ENCODE assay signal across 18 cellular contexts in the genomic region with DNA sequence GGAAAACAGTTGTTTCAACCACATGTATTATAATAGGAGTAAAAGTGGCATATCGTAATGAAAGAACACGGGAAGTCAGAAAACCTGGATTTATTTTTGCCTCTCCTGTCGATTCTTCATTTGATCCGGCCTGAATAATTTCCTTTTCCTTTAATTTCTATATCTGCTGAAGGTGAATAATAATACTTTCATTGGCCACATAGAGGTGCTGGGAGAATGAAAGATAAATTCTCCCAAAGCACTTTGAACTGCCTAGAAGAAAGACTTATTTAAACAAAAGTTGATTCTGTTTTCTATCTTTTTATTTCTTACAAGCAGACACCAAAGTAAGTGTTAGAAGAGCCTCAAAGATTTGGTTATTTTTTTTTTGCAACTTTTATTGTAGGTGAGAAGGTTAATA.
DNase-seq lines count a peak whose midpoint lies in the region; ATAC-seq and TF ChIP-seq lines count a peak whose summit lies in the region.
"Had no signal": no experiment of that assay in that cellular context is flagged by ENCODE, and none has a peak within 500 bp of the region (broad histone marks: within the 10 kb centered on the region; RNA-seq: fewer than 3 reads in every experiment).

No MANE protein-coding gene starts in this region.

- H3K4me2 ChIP-seq in PC-9 = no peak overlapping the region

- H3K27me3 ChIP-seq in colonic mucosa = no peaks in the 10 kb centered on the region
- no peaks in the 10 kb centered on the region for H3K27me3 ChIP-seq in right lobe of liver
- no peaks in the 10 kb centered on the region for H3K27me3 ChIP-seq in subcutaneous abdominal adipose tissue (ENCODE audit: control insufficient read depth in 5 of 5, insufficient read depth in 4 of 5, low read length in 5 of 5)
- H3K27me3 ChIP-seq in PC-9 (ENCODE audit: insufficient read depth, low read depth) = no peaks in the 10 kb centered on the region

- H3K9me3 ChIP-seq in colonic mucosa (no peaks in the 10 kb centered on the region), right lobe of liver (no peaks in the 10 kb centered on the region), subcutaneous abdominal adipose tissue (ENCODE audit: control insufficient read depth in 5 of 5, low read length in 5 of 5) (no peaks in the 10 kb centered on the region), PC-9 (ENCODE audit: insufficient read depth, low read depth) (peaks cover 6% of the 10 kb centered on the region; the same call in 1 of the 2 replicates)

- ATAC-seq in right lobe of liver = peak; percentile 50 to 76 (median 63)
- ATAC-seq: naive thymus-derived CD8-positive, alpha-beta T cell; sciatic nerve had no signal

- 51% methylated on average over 4 of the region's 4 CpGs for WGBS in right lobe of liver (ENCODE audit: insufficient coverage, low coverage, low lambda C conversion rate, missing lambda C conversion rate)

- no peak for TF ChIP-seq POLR2A in right lobe of liver (IDR thresholded peaks at IDR 0.05)

- TF ChIP-seq CTCF in colonic mucosa (IDR thresholded peaks at IDR 0.05) (no peak), right lobe of liver (IDR thresholded peaks at IDR 0.05) (peak; percentile 19 to 39 (median 28)), PC-9 (conservative IDR thresholded peaks at IDR 0.05) (no peak)

- BruUV-seq in PC-9 (replicated peaks; lab: Mats Ljungman, UMichigan) = no TSS peak

- POLR2A ChIA-PET in PC-9 (lab: Charles Lee; ENCODE audit: unreplicated experiment) = no interaction called here

- H3F3A ChIP-seq in PC-9 (ENCODE audit: insufficient read depth, low read depth) = 0 out of 2 replicates have a peak, but pooled peaks cover 4% of the 10 kb centered on the region

- CTCF ChIA-PET in PC-9 (lab: Charles Lee) = no interaction called here

- DNase-seq in OCI-M1 (lab: John Stamatoyannopoulos, UW) (peak; percentile 18), colonic mucosa (no peak), right lobe of liver (no peak), PC-9 (no peak), D341Med (ENCODE audit: low spot score) (no peak), A172 (ENCODE audit: low spot score) (no peak)
- no peak for DNase-seq in stimulated activated CD4-positive, alpha-beta T cell treated with anti-CD3 and anti-CD28 coated beads, Interleukin-4, amount 100 ng/mL, for 4 hours
- DNase-seq: activated CD4-positive, alpha-beta T cell treated with anti-CD3 and anti-CD28 coated beads, Interleukin-2, amount 10 ng/mL, durations not matched to agents 24 days and 14 days; DMS79; effector CD4-positive, alpha-beta T cell; KG1; kidney; naive thymus-derived CD8-positive, alpha-beta T cell; NCI-H1930; NCI-H226 had no signal

- no peak overlapping the region for H2AFZ ChIP-seq in PC-9
- H2AFZ ChIP-seq: parathyroid adenoma had no signal

- H3K27ac ChIP-seq in colonic mucosa (peak overlapping the region; percentile 37), right lobe of liver (no peak overlapping the region), subcutaneous abdominal adipose tissue (ENCODE audit: low read depth, low read length) (peak overlapping the region; percentile 19), PC-9 (no peak overlapping the region; the same call in 1 of the 2 replicates)
- H3K27ac ChIP-seq: parathyroid adenoma had no signal

- no peaks in the 10 kb centered on the region for H3K9me2 ChIP-seq in PC-9 (ENCODE audit: insufficient read depth)

- H3K36me3 ChIP-seq in colonic mucosa (no peaks in the 10 kb centered on the region), right lobe of liver (no peaks in the 10 kb centered on the region), subcutaneous abdominal adipose tissue (ENCODE audit: control insufficient read depth in 5 of 5, insufficient read depth in 5 of 5, low read length in 5 of 5) (no peaks in the 10 kb centered on the region), PC-9 (ENCODE audit: low read depth) (no peaks in the 10 kb centered on the region)

- H3K9ac ChIP-seq in colonic mucosa (ENCODE audit: low read depth in 2 of 2, low read length in 2 of 2) (no peak overlapping the region), subcutaneous abdominal adipose tissue (ENCODE audit: low read length in 5 of 5) (no peak overlapping the region)
- H3K9ac ChIP-seq: parathyroid adenoma had no signal

- H3K4me1 ChIP-seq in colonic mucosa (no peaks in the 10 kb centered on the region), right lobe of liver (peaks cover 0 to 39% (median 8%) of the 10 kb centered on the region in 4 donors), subcutaneous abdominal adipose tissue (ENCODE audit: control insufficient read depth in 5 of 5, insufficient read depth in 5 of 5, low read length in 5 of 5) (peaks cover 0 to 14% (median 8%) of the 10 kb centered on the region in 5 donors), PC-9 (replicated peaks; ENCODE audit: insufficient read depth) (peaks cover 8% of the 10 kb centered on the region; the same call in 1 of the 2 replicates)

- no peaks in the 10 kb centered on the region for H4K20me1 ChIP-seq in PC-9 (ENCODE audit: insufficient read depth)

- H3K4me3 ChIP-seq in colonic mucosa (no peak overlapping the region), right lobe of liver (no peak overlapping the region), subcutaneous abdominal adipose tissue (ENCODE audit: low read depth in 1 of 5, low read length in 5 of 5) (no peak overlapping the region), PC-9 (no peak overlapping the region)

- no peaks in the 10 kb centered on the region for H3K79me2 ChIP-seq in PC-9 (ENCODE audit: low read depth)
- H3K79me2 ChIP-seq: parathyroid adenoma had no signal

- intact Hi-C loops in colonic mucosa (cut with DNase I) = no loop called here
- intact Hi-C loops in right lobe of liver (cut with DNase I) = no loop called here
- intact Hi-C loops in PC-9 (cut with micrococcal nuclease; ENCODE audit: unreplicated experiment) = no loop called here

Comparison
In these comparisons a context has a peak if more than half of its experiments do, and no peak if none do; other contexts are left out.
1. H3K27ac ChIP-seq: peak in colonic mucosa (single experiment) and subcutaneous abdominal adipose tissue (single experiment); none in right lobe of liver (0 of 3) and PC-9 (single experiment).
2. CTCF ChIP-seq: peak in right lobe of liver (4 of 4); none in colonic mucosa (single experiment) and PC-9 (single experiment).